Comparison of ENCODE assay signal across 26 cellular contexts in genomic region chr9:3457171-3457570, GRCh38.
"Had no signal": no experiment of that assay in that cellular context is flagged by ENCODE, and none has a peak within 500 bp of the region (broad histone marks: within the 10 kb centered on the region; RNA-seq: fewer than 3 reads in every experiment).

No MANE protein-coding gene starts in this region.

- H3K4me1 ChIP-seq: parathyroid adenoma, right lobe of liver, testis, upper lobe of right lung, uterus had no signal

- H3K27ac ChIP-seq: neural progenitor cell, ovary, parathyroid adenoma, psoas muscle, right lobe of liver, sigmoid colon, suprapubic skin, testis, tibial artery, transverse colon, upper lobe of right lung, uterus had no signal

- H3K9me3 ChIP-seq: ovary, psoas muscle, right lobe of liver, sigmoid colon, suprapubic skin, testis, tibial artery, transverse colon, upper lobe of right lung, uterus had no signal

- H3K27me3 ChIP-seq: neural progenitor cell, ovary, right lobe of liver, sigmoid colon, suprapubic skin, testis, tibial artery, transverse colon, upper lobe of right lung, uterus had no signal

- DNase-seq: natural killer cell; occipital lobe; ovary; posterior cingulate gyrus; psoas muscle; right cardiac atrium; right lobe of liver; sigmoid colon; small intestine; stimulated activated CD4-positive, alpha-beta T cell treated with anti-CD3 and anti-CD28 coated beads, Interleukin-15, amount 100 ng/mL, for 24 hours; stimulated activated CD4-positive, alpha-beta T cell treated with anti-CD3 and anti-CD28 coated beads, Interleukin-4, amount 100 ng/mL, for 1 hour; stimulated activated CD4-positive, alpha-beta T cell treated with anti-CD3 and anti-CD28 coated beads, Interleukin-4, amount 100 ng/mL, for 4 hours; stimulated activated CD8-positive, alpha-beta memory T cell treated with anti-CD3 and anti-CD28 coated beads, Interleukin-4, amount 100 ng/mL, for 48 hours; stimulated activated naive CD4-positive, alpha-beta T cell; stimulated activated naive CD8-positive, alpha-beta T cell treated with anti-CD3 and anti-CD28 coated beads, Interleukin-15, amount 100 ng/mL, for 72 hours; stimulated activated naive CD8-positive, alpha-beta T cell treated with anti-CD3 and anti-CD28 coated beads, Interleukin-15, Interleukin-2, amounts not matched to agents 100 U/mL and 50 U/mL, for 24 hours; substantia nigra; testis; tibial artery; transverse colon; upper lobe of right lung; uterus had no signal

- ATAC-seq: natural killer cell; right cardiac atrium; right lobe of liver; stimulated activated memory B cell treated with anti-CD40 and anti-IgM and Interleukin-4, amounts not matched to agents 10 μg/mL and 1 μg/mL and 100 μg/mL, for 72 hours; stimulated activated naive CD8-positive, alpha-beta T cell treated with anti-CD3 and anti-CD28 coated beads, Interleukin-15, amount 100 ng/mL, for 72 hours; stimulated activated naive CD8-positive, alpha-beta T cell treated with anti-CD3 and anti-CD28 coated beads, Interleukin-15, Interleukin-2, amounts not matched to agents 100 U/mL and 50 U/mL, for 24 hours; upper lobe of right lung had no signal

- H3K4me2 ChIP-seq: neural progenitor cell had no signal

- H3K4me3 ChIP-seq: neural progenitor cell, ovary, psoas muscle, right lobe of liver, sigmoid colon, suprapubic skin, testis, tibial artery, transverse colon, upper lobe of right lung, uterus had no signal

- H3K36me3 ChIP-seq: neural progenitor cell, ovary, right lobe of liver, sigmoid colon, suprapubic skin, tibial artery, transverse colon, upper lobe of right lung, uterus had no signal

- FAIRE-seq: small intestine had no signal
